Comparison of ENCODE assay signal across 4 cellular contexts in the genomic region with DNA sequence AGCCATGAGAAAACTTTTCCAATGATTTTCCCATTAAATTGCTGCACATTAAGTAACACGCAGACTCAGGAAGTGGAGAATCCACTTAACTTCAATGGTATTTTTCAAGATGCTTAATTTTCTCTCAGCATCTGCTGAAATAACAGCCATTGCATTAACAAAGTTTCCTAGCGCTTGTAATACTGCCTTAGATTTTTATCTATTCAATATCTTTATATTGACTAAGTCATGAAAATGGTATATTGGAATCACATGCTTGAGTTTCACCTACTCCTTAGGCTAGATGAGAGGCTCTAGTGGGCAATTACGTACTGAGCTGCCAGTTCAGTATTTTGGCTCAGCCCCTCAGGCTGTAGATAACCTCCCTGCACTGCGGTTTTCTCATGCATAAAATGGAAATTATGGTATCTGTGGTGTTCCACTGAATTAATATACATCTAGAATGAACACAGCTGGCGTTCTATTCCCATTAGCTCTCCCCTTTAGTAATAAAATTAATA.
"Had no signal": no experiment of that assay in that cellular context is flagged by ENCODE, and none has a peak within 500 bp of the region (broad histone marks: within the 10 kb centered on the region; RNA-seq: fewer than 3 reads in every experiment).

No MANE protein-coding gene starts in this region.

- H3K9ac ChIP-seq: KMS-11 had no signal

- H3K4me2 ChIP-seq: GM23338, KMS-11 had no signal

- H3K9me3 ChIP-seq: HAP-1 had no signal

- H3K4me1 ChIP-seq: HAP-1 had no signal

- H3K4me3 ChIP-seq: GM23338, HAP-1 had no signal

- H3K27ac ChIP-seq: HL-60, KMS-11 had no signal

- H2AFZ ChIP-seq: GM23338 had no signal

- H3K36me3 ChIP-seq: HAP-1 had no signal
